In the genomic region with DNA sequence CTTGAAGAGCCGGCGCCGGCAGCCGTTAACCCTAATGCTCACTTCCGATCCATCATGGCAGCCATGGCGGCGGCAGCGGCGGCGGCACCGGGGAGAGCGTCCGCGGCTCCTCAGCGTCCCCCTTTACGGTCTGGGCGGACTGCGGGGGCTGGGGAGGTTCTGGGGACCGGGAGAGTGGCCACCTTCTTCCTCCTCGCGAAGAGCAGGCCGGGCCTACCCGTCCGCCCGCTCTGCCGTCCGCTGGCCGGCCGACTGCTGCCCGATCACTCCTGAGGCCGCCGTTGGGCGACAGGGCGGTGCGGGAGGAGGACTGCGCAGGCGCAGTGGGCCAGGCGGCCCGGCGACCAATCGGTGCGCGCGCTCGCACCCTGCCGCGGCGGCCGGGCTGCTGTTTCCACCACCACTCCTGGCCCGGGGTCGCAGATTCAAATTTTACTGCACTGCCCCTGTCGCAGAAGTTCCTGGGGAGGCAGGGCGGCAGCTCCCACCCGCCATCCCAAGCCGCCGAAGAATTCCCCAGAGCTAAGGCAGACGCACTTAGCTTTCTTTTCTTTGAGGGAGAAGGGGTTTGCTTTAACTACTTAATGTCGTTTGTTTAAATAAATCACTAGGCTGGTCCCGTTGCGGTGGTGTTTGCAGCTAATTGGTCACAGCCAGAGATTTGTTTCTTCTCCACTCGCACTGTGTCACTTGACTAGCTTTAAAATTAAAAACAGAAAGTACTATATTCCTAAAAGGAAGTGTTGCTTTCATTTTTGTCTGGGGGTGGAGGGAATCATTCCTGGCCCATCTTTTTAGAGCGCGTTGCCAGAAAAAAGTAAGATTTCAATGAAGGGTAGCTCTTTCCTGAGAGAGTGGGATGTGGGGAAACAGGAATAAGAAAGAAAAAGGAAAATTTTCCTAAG, we compare ENCODE assay signal across 1 cellular context.
A peak's percentile ranks its signal among the peaks of the same experiment; 100 is the strongest.
TF ChIP-seq lines count a peak whose summit lies in the region.

A gene (minus strand): TSS at position 290 of the 905 bp plus-strand sequence. CDS start 452 bp downstream, outside the sequence.

TF ChIP-seq in K562, 482 proteins besides CTCF, POLR2A, EP300 and RAD21 (continued from another document and continues in another):
- no peak for TF ChIP-seq BCL6 (CRISPR knock-in tag; IDR thresholded peaks at IDR 0.05)
- TF ChIP-seq ADNP (tag; IDR thresholded peaks at IDR 0.05) = no peak
- peak; percentile 69; the same call in 1 of the 2 replicates for TF ChIP-seq SMAD4 (CRISPR knock-in tag; conservative IDR thresholded peaks at IDR 0.05)
- TF ChIP-seq, protein P1, sequence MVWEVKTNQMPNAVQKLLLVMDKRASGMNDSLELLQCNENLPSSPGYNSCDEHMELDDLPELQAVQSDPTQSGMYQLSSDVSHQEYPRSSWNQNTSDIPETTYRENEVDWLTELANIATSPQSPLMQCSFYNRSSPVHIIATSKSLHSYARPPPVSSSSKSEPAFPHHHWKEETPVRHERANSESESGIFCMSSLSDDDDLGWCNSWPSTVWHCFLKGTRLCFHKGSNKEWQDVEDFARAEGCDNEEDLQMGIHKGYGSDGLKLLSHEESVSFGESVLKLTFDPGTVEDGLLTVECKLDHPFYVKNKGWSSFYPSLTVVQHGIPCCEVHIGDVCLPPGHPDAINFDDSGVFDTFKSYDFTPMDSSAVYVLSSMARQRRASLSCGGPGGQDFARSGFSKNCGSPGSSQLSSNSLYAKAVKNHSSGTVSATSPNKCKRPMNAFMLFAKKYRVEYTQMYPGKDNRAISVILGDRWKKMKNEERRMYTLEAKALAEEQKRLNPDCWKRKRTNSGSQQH (CRISPR knock-in tag; IDR thresholded peaks at IDR 0.05) = peak; percentile 77
- TF ChIP-seq MYNN (IDR thresholded peaks at IDR 0.05) = no peak
- TF ChIP-seq MYNN (CRISPR knock-in tag; IDR thresholded peaks at IDR 0.05) = no peak
- no peak for TF ChIP-seq ZNF766 (CRISPR knock-in tag; conservative IDR thresholded peaks at IDR 0.05)
- peak; percentile 50; the same call in 1 of the 2 replicates for TF ChIP-seq RB1 (IDR thresholded peaks at IDR 0.05; ENCODE audit: low read depth)
- TF ChIP-seq ZNF76 (CRISPR knock-in tag; IDR thresholded peaks at IDR 0.05; ENCODE audit: borderline replicate concordance) = no peak
- TF ChIP-seq KLF1 (tag; IDR thresholded peaks at IDR 0.05) = no peak
- TF ChIP-seq ZNF785 (CRISPR knock-in tag; IDR thresholded peaks at IDR 0.05) = no peak
- TF ChIP-seq, protein P2, sequence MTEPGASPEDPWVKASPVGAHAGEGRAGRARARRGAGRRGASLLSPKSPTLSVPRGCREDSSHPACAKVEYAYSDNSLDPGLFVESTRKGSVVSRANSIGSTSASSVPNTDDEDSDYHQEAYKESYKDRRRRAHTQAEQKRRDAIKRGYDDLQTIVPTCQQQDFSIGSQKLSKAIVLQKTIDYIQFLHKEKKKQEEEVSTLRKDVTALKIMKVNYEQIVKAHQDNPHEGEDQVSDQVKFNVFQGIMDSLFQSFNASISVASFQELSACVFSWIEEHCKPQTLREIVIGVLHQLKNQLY (CRISPR knock-in tag; conservative IDR thresholded peaks at IDR 0.05) = 0 out of 4 replicates have a peak, but pooled peaks of 1 of the 2 experiments have one; percentile 78
- TF ChIP-seq, protein P3, sequence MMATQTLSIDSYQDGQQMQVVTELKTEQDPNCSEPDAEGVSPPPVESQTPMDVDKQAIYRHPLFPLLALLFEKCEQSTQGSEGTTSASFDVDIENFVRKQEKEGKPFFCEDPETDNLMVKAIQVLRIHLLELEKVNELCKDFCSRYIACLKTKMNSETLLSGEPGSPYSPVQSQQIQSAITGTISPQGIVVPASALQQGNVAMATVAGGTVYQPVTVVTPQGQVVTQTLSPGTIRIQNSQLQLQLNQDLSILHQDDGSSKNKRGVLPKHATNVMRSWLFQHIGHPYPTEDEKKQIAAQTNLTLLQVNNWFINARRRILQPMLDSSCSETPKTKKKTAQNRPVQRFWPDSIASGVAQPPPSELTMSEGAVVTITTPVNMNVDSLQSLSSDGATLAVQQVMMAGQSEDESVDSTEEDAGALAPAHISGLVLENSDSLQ (IDR thresholded peaks at IDR 0.05) = no peak
- TF ChIP-seq ZNF263 (CRISPR knock-in tag; IDR thresholded peaks at IDR 0.05; ENCODE audit: borderline replicate concordance) = peak; percentile 59; the same call in 1 of the 2 replicates
- TF ChIP-seq TEAD4 (IDR thresholded peaks at IDR 0.05; ENCODE audit: low read length) = no peak
- TF ChIP-seq TEAD4 (CRISPR knock-in tag; IDR thresholded peaks at IDR 0.05; ENCODE audit: borderline replicate concordance) = no peak
- TF ChIP-seq, protein P4, sequence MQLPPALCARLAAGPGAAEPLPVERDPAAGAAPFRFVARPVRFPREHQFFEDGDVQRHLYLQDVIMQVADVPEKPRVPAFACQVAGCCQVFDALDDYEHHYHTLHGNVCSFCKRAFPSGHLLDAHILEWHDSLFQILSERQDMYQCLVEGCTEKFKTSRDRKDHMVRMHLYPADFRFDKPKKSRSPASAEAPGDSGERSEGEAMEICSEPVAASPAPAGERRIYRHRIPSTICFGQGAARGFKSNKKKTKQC (CRISPR knock-in tag; IDR thresholded peaks at IDR 0.05) = peak; percentile 89; the same call in 1 of the 2 replicates
- TF ChIP-seq, protein P5, sequence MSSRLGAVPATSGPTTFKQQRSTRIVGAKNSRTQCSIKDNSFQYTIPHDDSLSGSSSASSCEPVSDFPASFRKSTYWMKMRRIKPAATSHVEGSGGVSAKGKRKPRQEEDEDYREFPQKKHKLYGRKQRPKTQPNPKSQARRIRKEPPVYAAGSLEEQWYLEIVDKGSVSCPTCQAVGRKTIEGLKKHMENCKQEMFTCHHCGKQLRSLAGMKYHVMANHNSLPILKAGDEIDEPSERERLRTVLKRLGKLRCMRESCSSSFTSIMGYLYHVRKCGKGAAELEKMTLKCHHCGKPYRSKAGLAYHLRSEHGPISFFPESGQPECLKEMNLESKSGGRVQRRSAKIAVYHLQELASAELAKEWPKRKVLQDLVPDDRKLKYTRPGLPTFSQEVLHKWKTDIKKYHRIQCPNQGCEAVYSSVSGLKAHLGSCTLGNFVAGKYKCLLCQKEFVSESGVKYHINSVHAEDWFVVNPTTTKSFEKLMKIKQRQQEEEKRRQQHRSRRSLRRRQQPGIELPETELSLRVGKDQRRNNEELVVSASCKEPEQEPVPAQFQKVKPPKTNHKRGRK (tag; IDR thresholded peaks at IDR 0.05) = no peak
- TF ChIP-seq ATF7 (IDR thresholded peaks at IDR 0.05) = peak; percentile 51
- TF ChIP-seq ARHGAP35 (IDR thresholded peaks at IDR 0.05; ENCODE audit: partially characterized antibody) = no peak
- TF ChIP-seq, protein P6, sequence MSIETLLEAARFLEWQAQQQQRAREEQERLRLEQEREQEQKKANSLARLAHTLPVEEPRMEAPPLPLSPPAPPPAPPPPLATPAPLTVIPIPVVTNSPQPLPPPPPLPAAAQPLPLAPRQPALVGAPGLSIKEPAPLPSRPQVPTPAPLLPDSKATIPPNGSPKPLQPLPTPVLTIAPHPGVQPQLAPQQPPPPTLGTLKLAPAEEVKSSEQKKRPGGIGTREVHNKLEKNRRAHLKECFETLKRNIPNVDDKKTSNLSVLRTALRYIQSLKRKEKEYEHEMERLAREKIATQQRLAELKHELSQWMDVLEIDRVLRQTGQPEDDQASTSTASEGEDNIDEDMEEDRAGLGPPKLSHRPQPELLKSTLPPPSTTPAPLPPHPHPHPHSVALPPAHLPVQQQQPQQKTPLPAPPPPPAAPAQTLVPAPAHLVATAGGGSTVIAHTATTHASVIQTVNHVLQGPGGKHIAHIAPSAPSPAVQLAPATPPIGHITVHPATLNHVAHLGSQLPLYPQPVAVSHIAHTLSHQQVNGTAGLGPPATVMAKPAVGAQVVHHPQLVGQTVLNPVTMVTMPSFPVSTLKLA (conservative IDR thresholded peaks at IDR 0.05) = no peak
- peak; percentile 17; the same call in 1 of the 2 replicates for TF ChIP-seq ZNF316 (IDR thresholded peaks at IDR 0.05)
- TF ChIP-seq, protein P7, sequence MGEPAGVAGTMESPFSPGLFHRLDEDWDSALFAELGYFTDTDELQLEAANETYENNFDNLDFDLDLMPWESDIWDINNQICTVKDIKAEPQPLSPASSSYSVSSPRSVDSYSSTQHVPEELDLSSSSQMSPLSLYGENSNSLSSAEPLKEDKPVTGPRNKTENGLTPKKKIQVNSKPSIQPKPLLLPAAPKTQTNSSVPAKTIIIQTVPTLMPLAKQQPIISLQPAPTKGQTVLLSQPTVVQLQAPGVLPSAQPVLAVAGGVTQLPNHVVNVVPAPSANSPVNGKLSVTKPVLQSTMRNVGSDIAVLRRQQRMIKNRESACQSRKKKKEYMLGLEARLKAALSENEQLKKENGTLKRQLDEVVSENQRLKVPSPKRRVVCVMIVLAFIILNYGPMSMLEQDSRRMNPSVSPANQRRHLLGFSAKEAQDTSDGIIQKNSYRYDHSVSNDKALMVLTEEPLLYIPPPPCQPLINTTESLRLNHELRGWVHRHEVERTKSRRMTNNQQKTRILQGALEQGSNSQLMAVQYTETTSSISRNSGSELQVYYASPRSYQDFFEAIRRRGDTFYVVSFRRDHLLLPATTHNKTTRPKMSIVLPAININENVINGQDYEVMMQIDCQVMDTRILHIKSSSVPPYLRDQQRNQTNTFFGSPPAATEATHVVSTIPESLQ (CRISPR knock-in tag; IDR thresholded peaks at IDR 0.05) = peak; percentile 67; the same call in 1 of the 2 replicates
- TF ChIP-seq, protein P8, sequence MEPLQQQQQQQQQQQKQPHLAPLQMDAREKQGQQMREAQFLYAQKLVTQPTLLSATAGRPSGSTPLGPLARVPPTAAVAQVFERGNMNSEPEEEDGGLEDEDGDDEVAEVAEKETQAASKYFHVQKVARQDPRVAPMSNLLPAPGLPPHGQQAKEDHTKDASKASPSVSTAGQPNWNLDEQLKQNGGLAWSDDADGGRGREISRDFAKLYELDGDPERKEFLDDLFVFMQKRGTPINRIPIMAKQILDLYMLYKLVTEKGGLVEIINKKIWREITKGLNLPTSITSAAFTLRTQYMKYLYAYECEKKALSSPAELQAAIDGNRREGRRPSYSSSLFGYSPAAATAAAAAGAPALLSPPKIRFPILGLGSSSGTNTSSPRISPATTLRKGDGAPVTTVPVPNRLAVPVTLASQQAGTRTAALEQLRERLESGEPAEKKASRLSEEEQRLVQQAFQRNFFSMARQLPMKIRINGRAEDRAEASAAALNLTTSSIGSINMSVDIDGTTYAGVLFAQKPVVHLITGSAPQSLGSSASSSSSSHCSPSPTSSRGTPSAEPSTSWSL (CRISPR knock-in tag; IDR thresholded peaks at IDR 0.05; ENCODE audit: borderline replicate concordance) = no peak
- TF ChIP-seq MAFF (IDR thresholded peaks at IDR 0.05; ENCODE audit: low read length) = no peak
- 0 out of 2 replicates have a peak, but pooled peaks have one; percentile 54 for TF ChIP-seq ZNF311 (CRISPR knock-in tag; IDR thresholded peaks at IDR 0.05)
- peak; percentile 95 for TF ChIP-seq POLR2H (tag; IDR thresholded peaks at IDR 0.05; ENCODE audit: low read depth)
- no peak for TF ChIP-seq RBM15 (IDR thresholded peaks at IDR 0.05; ENCODE audit: insufficient read depth, low read length)
- peak; percentile 60; the same call in 1 of the 2 replicates for TF ChIP-seq CTBP1 (IDR thresholded peaks at IDR 0.05; ENCODE audit: borderline replicate concordance)
- peak; percentile 2 for TF ChIP-seq ETV1 (tag; conservative IDR thresholded peaks at IDR 0.05; ENCODE audit: low read depth)
- TF ChIP-seq TARDBP (IDR thresholded peaks at IDR 0.05) = 0 out of 2 replicates have a peak, but pooled peaks have one; percentile 57
- TF ChIP-seq, protein P9, sequence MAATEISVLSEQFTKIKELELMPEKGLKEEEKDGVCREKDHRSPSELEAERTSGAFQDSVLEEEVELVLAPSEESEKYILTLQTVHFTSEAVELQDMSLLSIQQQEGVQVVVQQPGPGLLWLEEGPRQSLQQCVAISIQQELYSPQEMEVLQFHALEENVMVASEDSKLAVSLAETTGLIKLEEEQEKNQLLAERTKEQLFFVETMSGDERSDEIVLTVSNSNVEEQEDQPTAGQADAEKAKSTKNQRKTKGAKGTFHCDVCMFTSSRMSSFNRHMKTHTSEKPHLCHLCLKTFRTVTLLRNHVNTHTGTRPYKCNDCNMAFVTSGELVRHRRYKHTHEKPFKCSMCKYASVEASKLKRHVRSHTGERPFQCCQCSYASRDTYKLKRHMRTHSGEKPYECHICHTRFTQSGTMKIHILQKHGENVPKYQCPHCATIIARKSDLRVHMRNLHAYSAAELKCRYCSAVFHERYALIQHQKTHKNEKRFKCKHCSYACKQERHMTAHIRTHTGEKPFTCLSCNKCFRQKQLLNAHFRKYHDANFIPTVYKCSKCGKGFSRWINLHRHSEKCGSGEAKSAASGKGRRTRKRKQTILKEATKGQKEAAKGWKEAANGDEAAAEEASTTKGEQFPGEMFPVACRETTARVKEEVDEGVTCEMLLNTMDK (IDR thresholded peaks at IDR 0.05; ENCODE audit: borderline replicate concordance, insufficient read depth, low read depth, low read length, poor library complexity, severe bottlenecking) = no peak
- 0 out of 2 replicates have a peak, but pooled peaks have one; percentile 59 for TF ChIP-seq ZNF165 (CRISPR knock-in tag; IDR thresholded peaks at IDR 0.05; ENCODE audit: borderline replicate concordance)
- no peak for TF ChIP-seq NCOR1 (IDR thresholded peaks at IDR 0.05)
- TF ChIP-seq, protein P10, sequence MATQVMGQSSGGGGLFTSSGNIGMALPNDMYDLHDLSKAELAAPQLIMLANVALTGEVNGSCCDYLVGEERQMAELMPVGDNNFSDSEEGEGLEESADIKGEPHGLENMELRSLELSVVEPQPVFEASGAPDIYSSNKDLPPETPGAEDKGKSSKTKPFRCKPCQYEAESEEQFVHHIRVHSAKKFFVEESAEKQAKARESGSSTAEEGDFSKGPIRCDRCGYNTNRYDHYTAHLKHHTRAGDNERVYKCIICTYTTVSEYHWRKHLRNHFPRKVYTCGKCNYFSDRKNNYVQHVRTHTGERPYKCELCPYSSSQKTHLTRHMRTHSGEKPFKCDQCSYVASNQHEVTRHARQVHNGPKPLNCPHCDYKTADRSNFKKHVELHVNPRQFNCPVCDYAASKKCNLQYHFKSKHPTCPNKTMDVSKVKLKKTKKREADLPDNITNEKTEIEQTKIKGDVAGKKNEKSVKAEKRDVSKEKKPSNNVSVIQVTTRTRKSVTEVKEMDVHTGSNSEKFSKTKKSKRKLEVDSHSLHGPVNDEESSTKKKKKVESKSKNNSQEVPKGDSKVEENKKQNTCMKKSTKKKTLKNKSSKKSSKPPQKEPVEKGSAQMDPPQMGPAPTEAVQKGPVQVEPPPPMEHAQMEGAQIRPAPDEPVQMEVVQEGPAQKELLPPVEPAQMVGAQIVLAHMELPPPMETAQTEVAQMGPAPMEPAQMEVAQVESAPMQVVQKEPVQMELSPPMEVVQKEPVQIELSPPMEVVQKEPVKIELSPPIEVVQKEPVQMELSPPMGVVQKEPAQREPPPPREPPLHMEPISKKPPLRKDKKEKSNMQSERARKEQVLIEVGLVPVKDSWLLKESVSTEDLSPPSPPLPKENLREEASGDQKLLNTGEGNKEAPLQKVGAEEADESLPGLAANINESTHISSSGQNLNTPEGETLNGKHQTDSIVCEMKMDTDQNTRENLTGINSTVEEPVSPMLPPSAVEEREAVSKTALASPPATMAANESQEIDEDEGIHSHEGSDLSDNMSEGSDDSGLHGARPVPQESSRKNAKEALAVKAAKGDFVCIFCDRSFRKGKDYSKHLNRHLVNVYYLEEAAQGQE (CRISPR knock-in tag; IDR thresholded peaks at IDR 0.05; ENCODE audit: low read depth) = no peak
- TF ChIP-seq, protein P11, sequence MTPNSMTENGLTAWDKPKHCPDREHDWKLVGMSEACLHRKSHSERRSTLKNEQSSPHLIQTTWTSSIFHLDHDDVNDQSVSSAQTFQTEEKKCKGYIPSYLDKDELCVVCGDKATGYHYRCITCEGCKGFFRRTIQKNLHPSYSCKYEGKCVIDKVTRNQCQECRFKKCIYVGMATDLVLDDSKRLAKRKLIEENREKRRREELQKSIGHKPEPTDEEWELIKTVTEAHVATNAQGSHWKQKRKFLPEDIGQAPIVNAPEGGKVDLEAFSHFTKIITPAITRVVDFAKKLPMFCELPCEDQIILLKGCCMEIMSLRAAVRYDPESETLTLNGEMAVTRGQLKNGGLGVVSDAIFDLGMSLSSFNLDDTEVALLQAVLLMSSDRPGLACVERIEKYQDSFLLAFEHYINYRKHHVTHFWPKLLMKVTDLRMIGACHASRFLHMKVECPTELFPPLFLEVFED (CRISPR knock-in tag; conservative IDR thresholded peaks at IDR 0.05) = peak; percentile 73; the same call in 1 of the 2 replicates
- no peak for TF ChIP-seq CBFA2T3 (IDR thresholded peaks at IDR 0.05)
